In the genomic region with DNA sequence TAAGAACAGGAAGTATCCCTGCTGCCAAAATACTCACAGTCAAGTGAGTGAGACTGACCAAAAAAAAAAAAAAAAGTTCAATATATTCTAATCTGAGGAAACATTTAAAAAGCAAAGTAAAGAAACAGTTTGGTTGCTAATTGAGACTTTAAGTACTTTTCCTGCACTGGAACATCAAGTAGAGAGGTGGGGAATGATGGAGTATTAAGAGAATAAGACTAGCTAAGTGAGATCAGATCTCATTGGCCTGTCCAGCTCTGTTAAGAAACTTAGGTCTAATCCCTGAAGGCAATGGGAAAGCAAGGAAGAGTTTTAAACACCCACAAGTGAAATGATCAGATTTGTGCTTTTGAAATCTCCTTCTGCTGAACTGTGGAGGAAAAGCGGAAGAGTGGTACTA, we compare ENCODE assay signal across 29 cellular contexts.
"Had no signal": no experiment of that assay in that cellular context is flagged by ENCODE, and none has a peak within 500 bp of the region (broad histone marks: within the 10 kb centered on the region; RNA-seq: fewer than 3 reads in every experiment).

No MANE protein-coding gene starts in this region.

- H3K27me3 ChIP-seq: adrenal gland had no signal

- H3K9me3 Mint-ChIP-seq: activated CD4-positive, alpha-beta T cell treated with anti-CD3 and anti-CD28 coated beads, Interleukin-2, amount 10 ng/mL, durations not matched to agents 24 days and 14 days; activated CD8-positive, alpha-beta T cell treated with anti-CD3 and anti-CD28 coated beads for 36 hours; activated naive CD4-positive, alpha-beta T cell treated with anti-CD3 and anti-CD28 coated beads, Interleukin-2, amount 50 U/mL, for 24 hours; activated T-cell treated with anti-CD3 and anti-CD28 coated beads, Interleukin-2, amount 50 U/mL, for 72 hours; activated T-helper 2 cell treated with anti-CD3 and anti-CD28 coated beads, Interferon-gamma antibody, Interleukin-2, Interleukin-4, amounts not matched to agents 10 μg/mL and 5 μg/mL and 100 μg/mL, durations not matched to agents 14 hours and 24 hours and 36 hours had no signal

- H3K27ac Mint-ChIP-seq: activated CD4-positive, alpha-beta T cell treated with anti-CD3 and anti-CD28 coated beads, Interleukin-2, amount 10 ng/mL, durations not matched to agents 24 days and 14 days; activated CD8-positive, alpha-beta T cell treated with anti-CD3 and anti-CD28 coated beads for 36 hours; activated naive CD4-positive, alpha-beta T cell treated with anti-CD3 and anti-CD28 coated beads, Interleukin-2, amount 50 U/mL, for 24 hours; activated T-cell treated with anti-CD3 and anti-CD28 coated beads, Interleukin-2, amount 50 U/mL, for 72 hours; activated T-helper 2 cell treated with anti-CD3 and anti-CD28 coated beads, Interferon-gamma antibody, Interleukin-2, Interleukin-4, amounts not matched to agents 10 μg/mL and 5 μg/mL and 100 μg/mL, durations not matched to agents 14 hours and 24 hours and 36 hours; brain had no signal

- H3K36me3 ChIP-seq: adrenal gland, WERI-Rb-1 had no signal

- H3K27me3 Mint-ChIP-seq: activated CD4-positive, alpha-beta T cell treated with anti-CD3 and anti-CD28 coated beads, Interleukin-2, amount 10 ng/mL, durations not matched to agents 24 days and 14 days; activated CD8-positive, alpha-beta T cell treated with anti-CD3 and anti-CD28 coated beads for 36 hours; activated naive CD4-positive, alpha-beta T cell treated with anti-CD3 and anti-CD28 coated beads, Interleukin-2, amount 50 U/mL, for 24 hours; brain had no signal

- DNase-seq: activated CD4-positive, alpha-beta T cell treated with anti-CD3 and anti-CD28 coated beads, Interleukin-2, amount 10 ng/mL, durations not matched to agents 24 days and 14 days; activated CD4-positive, alpha-beta T cell treated with anti-CD3 and anti-CD28 coated beads, Interleukin-2, amount 50 U/mL, for 4 hours; activated CD8-positive, alpha-beta T cell treated with anti-CD3 and anti-CD28 coated beads for 36 hours; activated gamma-delta T cell; activated naive CD4-positive, alpha-beta T cell treated with Interleukin-2 at 50 U/mL for 16 hours; activated T-cell treated with anti-CD3 and anti-CD28 coated beads, Interleukin-2, amount 50 U/mL, for 1 hour; activated T-cell treated with anti-CD3 and anti-CD28 coated beads, Interleukin-2, amount 50 U/mL, for 72 hours; adrenal gland; caudate nucleus; cerebellar nuclear complex; Kasumi-1; KG1; MM.1S; MV-4-11; NCI-H1092; NCI-H1436 treated with DMSO at 0.1 percent for 48 hours; NCI-H1694 treated with DMSO at 0.1 percent for 48 hours; NCI-H2029; NCI-H510A; NCI-H526; NCI-H748 treated with DMSO at 0.1 percent for 48 hours; NK-92 treated with Interleukin-12 subunit alpha and Interleukin-12 subunit beta, amount 100 ng/mL, for 24 hours; Right ventricle myocardium superior; T1000; WERI-Rb-1 had no signal

- H3K27ac ChIP-seq: WERI-Rb-1 had no signal

- H3K4me3 ChIP-seq: adrenal gland had no signal

- FAIRE-seq: bronchial epithelial cell had no signal

- H3K9me3 ChIP-seq: adrenal gland had no signal

- ATAC-seq: activated CD8-positive, alpha-beta T cell treated with anti-CD3 and anti-CD28 coated beads for 36 hours; activated T-cell treated with anti-CD3 and anti-CD28 coated beads, Interleukin-2, amount 50 U/mL, for 72 hours had no signal

- H3K4me3 Mint-ChIP-seq: activated CD4-positive, alpha-beta T cell treated with anti-CD3 and anti-CD28 coated beads, Interleukin-2, amount 10 ng/mL, durations not matched to agents 24 days and 14 days; activated CD8-positive, alpha-beta T cell treated with anti-CD3 and anti-CD28 coated beads for 36 hours; activated naive CD4-positive, alpha-beta T cell treated with anti-CD3 and anti-CD28 coated beads, Interleukin-2, amount 50 U/mL, for 24 hours; activated T-cell treated with anti-CD3 and anti-CD28 coated beads, Interleukin-2, amount 50 U/mL, for 72 hours; brain had no signal
